20 cellular contexts compared by ENCODE assay signal in genomic region chr9:38442473-38443096, GRCh38. TPM values are rescaled to one million over a fixed set of nuclear protein-coding genes. Genes with fewer than 3 reads are reported as not detected.
A peak's percentile ranks its signal among the peaks of the same experiment; 100 is the strongest.
DNase-seq lines count a peak whose midpoint lies in the region; ATAC-seq and TF ChIP-seq lines count a peak whose summit lies in the region.
"Had no signal": no experiment of that assay in that cellular context is flagged by ENCODE, and none has a peak within 500 bp of the region (broad histone marks: within the 10 kb centered on the region; RNA-seq: fewer than 3 reads in every experiment).

No MANE protein-coding gene starts in this region.

- TF ChIP-seq CTCF in IMR-90 (conservative IDR thresholded peaks at IDR 0.05; ENCODE audit: low read depth, low read length) (no peak), esophagus muscularis mucosa (IDR thresholded peaks at IDR 0.05) (no peak)

- H3K4me3 ChIP-seq in IMR-90 (ENCODE audit: insufficient read depth, low read depth, low read length) (no peak overlapping the region), esophagus muscularis mucosa (no peak overlapping the region), mesenchymal stem cell (ENCODE audit: insufficient read depth in 1 of 2, low read depth in 1 of 2, low read length in 2 of 2) (no peak overlapping the region)

- ATAC-seq in IMR-90 (ENCODE audit: low read depth) (no peak), HG03460 (IDR thresholded peaks at IDR 0.05; ENCODE audit: unreplicated experiment) (no peak)
- peak; percentile 16 for ATAC-seq in stimulated activated effector memory CD8-positive, alpha-beta T cell treated with anti-CD3 and anti-CD28 coated beads, Interleukin-12 subunit alpha, Interleukin-12 subunit beta, amount 100 ng/mL, for 72 hours
- ATAC-seq: CD8-positive, alpha-beta T cell; Right ventricle myocardium inferior had no signal

- H3K27me3 ChIP-seq in IMR-90 (ENCODE audit: control insufficient read depth, insufficient read depth, low read length) (no peaks in the 10 kb centered on the region; the same call in 1 of the 2 replicates), esophagus muscularis mucosa (peaks cover 0 to 7% (median 0%) of the 10 kb centered on the region in 4 donors), mesenchymal stem cell (ENCODE audit: control insufficient read depth in 1 of 2, insufficient read depth in 1 of 2, low read length in 2 of 2) (peaks cover 0 to 41% of the 10 kb centered on the region in 2 experiments)

- no peak for TF ChIP-seq EP300 in esophagus muscularis mucosa (IDR thresholded peaks at IDR 0.05)

- intact Hi-C loops in IMR-90 (cut with micrococcal nuclease): no loop called here
- intact Hi-C loops in esophagus muscularis mucosa (cut with DNase I): no loop called here
- intact Hi-C loops in posterior vena cava (cut with DNase I): no loop called here

- no peak overlapping the region for H3K9ac ChIP-seq in IMR-90 (ENCODE audit: low read depth, low read length)
- no peak overlapping the region for H3K9ac ChIP-seq in mesenchymal stem cell (ENCODE audit: low read length)

- H2AFZ ChIP-seq in IMR-90 (replicated peaks; ENCODE audit: low read length, poor library complexity): peak overlapping the region; percentile 13
- no peak overlapping the region for H2AFZ ChIP-seq in mesenchymal stem cell (ENCODE audit: low read depth, low read length)

- BruUV-seq in IMR-90 (replicated peaks; lab: Mats Ljungman, UMichigan): no TSS peak

- H3K9me1 ChIP-seq in IMR-90 (ENCODE audit: insufficient read depth, low read length): 0 out of 2 replicates have a peak, but pooled peaks cover 8% of the 10 kb centered on the region

- H3K79me1 ChIP-seq in IMR-90 (ENCODE audit: low read depth in 1 of 2, low read length in 2 of 2) (no peaks in the 10 kb centered on the region), mesenchymal stem cell (replicated peaks; ENCODE audit: low read length, poor library complexity, severe bottlenecking) (no peaks in the 10 kb centered on the region)

- H2AK9ac ChIP-seq in IMR-90 (replicated peaks; ENCODE audit: low read depth, low read length, poor library complexity): no peak overlapping the region

- no peak for TF ChIP-seq RAD21 in IMR-90 (IDR thresholded peaks at IDR 0.05; ENCODE audit: low read length)

- H3K27ac ChIP-seq in IMR-90 (ENCODE audit: insufficient read depth, low read length) (no peak overlapping the region), esophagus muscularis mucosa (replicated peaks in 1 of 4) (no peak overlapping the region), mesenchymal stem cell (ENCODE audit: low read length, poor library complexity, severe bottlenecking) (no peak overlapping the region)

- H2BK15ac ChIP-seq in IMR-90 (ENCODE audit: low read depth, low read length) (no peak overlapping the region; the same call in 2 of the 3 replicates), mesenchymal stem cell (ENCODE audit: low read depth, poor library complexity, severe bottlenecking) (no peak overlapping the region)

- POLR2A ChIA-PET in IMR-90 (lab: Charles Lee; ENCODE audit: unreplicated experiment): no interaction called here

- no peak overlapping the region; the same call in 1 of the 2 replicates for H4K5ac ChIP-seq in IMR-90 (ENCODE audit: low read depth, low read length)

- H3K23ac ChIP-seq in IMR-90 (ENCODE audit: low read depth, low read length) (no peak overlapping the region), mesenchymal stem cell (ENCODE audit: low read length in 2 of 2) (no peak overlapping the region)

- in situ Hi-C loops in IMR-90 (cut with MboI; ENCODE audit: low sequenced_read_pairs): no loop called here

- WGBS in IMR-90 (ENCODE audit: extremely low coverage in 2 of 2, insufficient read length in 1 of 2), 2 experiments: no CpG with 5 or more reads among the region's 8 CpGs
- 65% methylated on average over 6 of the region's 8 CpGs for WGBS in esophagus muscularis mucosa
- 90% methylated on average over 8 of the region's 8 CpGs for WGBS in mesenchymal stem cell

- dilution Hi-C loops in IMR-90 (cut with HindIII; ENCODE audit: low sequenced_read_pairs, unreplicated experiment): no loop called here

- H3K9me3 Mint-ChIP-seq in stimulated activated effector memory CD8-positive, alpha-beta T cell treated with anti-CD3 and anti-CD28 coated beads, Interleukin-12 subunit alpha, Interleukin-12 subunit beta, amount 100 ng/mL, for 72 hours: no peaks in the 10 kb centered on the region
- H3K9me3 Mint-ChIP-seq: CD8-positive, alpha-beta T cell had no signal

- H2AK5ac ChIP-seq in IMR-90 (ENCODE audit: low read depth, low read length) (no peak overlapping the region), mesenchymal stem cell (ENCODE audit: low read length, severe bottlenecking) (peak overlapping the region; percentile 53)

- H3K9me3 ChIP-seq in IMR-90 (ENCODE audit: control insufficient read depth, insufficient read depth, low read length) (no peaks in the 10 kb centered on the region), esophagus muscularis mucosa (no peaks in the 10 kb centered on the region), mesenchymal stem cell (ENCODE audit: control insufficient read depth, low read length) (no peaks in the 10 kb centered on the region)

- H2BK120ac ChIP-seq in IMR-90 (ENCODE audit: low read depth, low read length) (0 out of 2 replicates have a peak overlapping the region, but pooled peaks have one; percentile 7), mesenchymal stem cell (ENCODE audit: low read depth, low read length) (no peak overlapping the region)

- 0 out of 2 replicates have a peak overlapping the region, but pooled peaks have one; percentile 32 for H2BK20ac ChIP-seq in IMR-90 (ENCODE audit: low read depth, low read length)

- no peak for DNase-seq in IMR-90
- DNase-seq in esophagus muscularis mucosa (ENCODE audit: extremely low spot score): peak; percentile 89
- DNase-seq in mesenchymal stem cell: no peak
- DNase-seq in stimulated activated effector memory CD8-positive, alpha-beta T cell treated with anti-CD3 and anti-CD28 coated beads, Interleukin-12 subunit alpha, Interleukin-12 subunit beta, amount 100 ng/mL, for 72 hours (ENCODE audit: low spot score in 2 of 2): no peak
- no peak for DNase-seq in central memory CD4-positive, alpha-beta T cell
- DNase-seq in posterior vena cava (ENCODE audit: low spot score): no peak
- DNase-seq in OCI-M2 (lab: John Stamatoyannopoulos, UW; ENCODE audit: unreplicated experiment): no peak
- DNase-seq: AML-193; C1 segment of cervical spinal cord; CD8-positive, alpha-beta T cell; GDM1; KG1; NCI-H1105; NCI-H2029; NCI-H510A treated with DMSO at 0.1 percent for 48 hours; NCI-H748 treated with DMSO at 0.1 percent for 48 hours; NK-92 treated with Interleukin-12 subunit alpha and Interleukin-12 subunit beta, amount 100 ng/mL, for 24 hours had no signal

- H3K36me3 ChIP-seq in IMR-90 (ENCODE audit: control insufficient read depth, insufficient read depth, low read length) (no peaks in the 10 kb centered on the region), esophagus muscularis mucosa (no peaks in the 10 kb centered on the region), mesenchymal stem cell (ENCODE audit: control insufficient read depth in 1 of 2, insufficient read depth in 2 of 2, low read depth in 1 of 2, low read length in 2 of 2) (no peaks in the 10 kb centered on the region)

- H4K8ac ChIP-seq in IMR-90 (ENCODE audit: low read depth in 2 of 2, low read length in 2 of 2) (no peak overlapping the region), mesenchymal stem cell (ENCODE audit: low read length) (no peak overlapping the region)

- H3K4me1 ChIP-seq in IMR-90 (ENCODE audit: control insufficient read depth, insufficient read depth, low read length) (peaks cover 3% of the 10 kb centered on the region), esophagus muscularis mucosa (no peaks in the 10 kb centered on the region), mesenchymal stem cell (ENCODE audit: control insufficient read depth, insufficient read depth, low read depth, low read length) (peaks cover 9% of the 10 kb centered on the region)

- H3K27ac Mint-ChIP-seq in stimulated activated effector memory CD8-positive, alpha-beta T cell treated with anti-CD3 and anti-CD28 coated beads, Interleukin-12 subunit alpha, Interleukin-12 subunit beta, amount 100 ng/mL, for 72 hours: no peak overlapping the region
- H3K27ac Mint-ChIP-seq: CD8-positive, alpha-beta T cell had no signal

- H3K56ac ChIP-seq in IMR-90 (ENCODE audit: extremely low read depth, insufficient read depth, low read length): no peak overlapping the region

- H4K20me1 ChIP-seq in IMR-90 (ENCODE audit: insufficient read depth, low read length): no peaks in the 10 kb centered on the region

- H3K4me1 Mint-ChIP-seq in stimulated activated effector memory CD8-positive, alpha-beta T cell treated with anti-CD3 and anti-CD28 coated beads, Interleukin-12 subunit alpha, Interleukin-12 subunit beta, amount 100 ng/mL, for 72 hours: no peaks in the 10 kb centered on the region

- no peaks in the 10 kb centered on the region for H3K36me3 Mint-ChIP-seq in stimulated activated effector memory CD8-positive, alpha-beta T cell treated with anti-CD3 and anti-CD28 coated beads, Interleukin-12 subunit alpha, Interleukin-12 subunit beta, amount 100 ng/mL, for 72 hours
- H3K36me3 Mint-ChIP-seq: CD8-positive, alpha-beta T cell had no signal

- H4K91ac ChIP-seq in IMR-90 (ENCODE audit: insufficient read depth, low read depth, low read length) (peak overlapping the region; percentile 7; the same call in 1 of the 2 replicates), mesenchymal stem cell (ENCODE audit: low read length) (no peak overlapping the region)

- TF ChIP-seq POLR2A in IMR-90 (IDR thresholded peaks at IDR 0.05; ENCODE audit: low read depth, low read length): no peak
- no peak for TF ChIP-seq POLR2A in esophagus muscularis mucosa (IDR thresholded peaks at IDR 0.05; ENCODE audit: low read depth)

- H2BK5ac ChIP-seq in IMR-90 (ENCODE audit: low read depth, low read length, poor library complexity, severe bottlenecking) (no peak overlapping the region), mesenchymal stem cell (ENCODE audit: low read depth, low read length, poor library complexity, severe bottlenecking) (no peak overlapping the region)

- H3K4me3 Mint-ChIP-seq in stimulated activated effector memory CD8-positive, alpha-beta T cell treated with anti-CD3 and anti-CD28 coated beads, Interleukin-12 subunit alpha, Interleukin-12 subunit beta, amount 100 ng/mL, for 72 hours: no peak overlapping the region
- H3K4me3 Mint-ChIP-seq: CD8-positive, alpha-beta T cell had no signal

- H3K4ac ChIP-seq in IMR-90 (ENCODE audit: low read depth, low read length) (no peak overlapping the region; the same call in 1 of the 2 replicates), mesenchymal stem cell (ENCODE audit: low read depth in 1 of 2, low read length in 2 of 2) (no peak overlapping the region)

- H2BK12ac ChIP-seq in mesenchymal stem cell (ENCODE audit: low read length in 2 of 2): no peak overlapping the region

- H3K4me2 ChIP-seq in IMR-90 (ENCODE audit: low read depth, low read length): no peak overlapping the region
- H3K4me2 ChIP-seq in mesenchymal stem cell (ENCODE audit: low read length, poor library complexity, severe bottlenecking): no peak overlapping the region

- H3K14ac ChIP-seq in IMR-90 (replicated peaks; ENCODE audit: low read depth, low read length) (0 out of 2 replicates have a peak overlapping the region, but pooled peaks have one; percentile 8), mesenchymal stem cell (ENCODE audit: low read length in 2 of 2) (no peak overlapping the region)

- CTCF ChIA-PET in IMR-90 (lab: Yijun Ruan, JAX): no interaction called here

- H3K18ac ChIP-seq in IMR-90 (ENCODE audit: low read depth, low read length) (no peak overlapping the region), mesenchymal stem cell (ENCODE audit: low read depth in 1 of 2, low read length in 2 of 2) (no peak overlapping the region)

RNA-seq across cellular contexts. Expression of gene IGFBPL1, which starts 18.3 kb away (rescaled TPM):
- total RNA-seq in IMR-90 (2012; rRNA removed): under 0.01 TPM in 1 of 2 replicates, not detected in the other
- polyA plus RNA-seq in IMR-90 (2012; rRNA removed): not detected in 2 replicates
- not detected in 2 replicates for polyA plus RNA-seq in IMR-90 (2012; cell fraction: cytosol; rRNA removed)
- not detected in 2 replicates for polyA plus RNA-seq in IMR-90 (2012; cell fraction: nucleus; rRNA removed; ENCODE audit: low replicate concordance)
- total RNA-seq in esophagus muscularis mucosa: 1 to 10 TPM in 2 of 4 donors, under 1 TPM in 2; 0.78 to 3.7 (median 1.5) TPM
- 0.08 TPM for polyA plus RNA-seq in mesenchymal stem cell (2013, experiment 1 of 2)
- polyA plus RNA-seq in mesenchymal stem cell (2013, experiment 2 of 2): not detected
- total RNA-seq in posterior vena cava: 1 to 10 TPM; 2.7 to 5.5 TPM
- total RNA-seq: CD8-positive, alpha-beta T cell; HT-29; Right ventricle myocardium inferior had no signal

RNA-seq across cellular contexts. Expression of gene ALDH1B1, which starts 50.1 kb away (rescaled TPM):
- total RNA-seq in IMR-90 (2012; rRNA removed) (37.2 and 37.6 TPM in 2 replicates), esophagus muscularis mucosa (100 to 1,000 TPM; 253 to 364 (median 272) TPM), posterior vena cava (100 to 1,000 TPM; 200 to 217 TPM)
- 27.2 and 29.6 TPM in 2 replicates for polyA plus RNA-seq in IMR-90 (2012; rRNA removed)
- polyA plus RNA-seq in IMR-90 (2012; cell fraction: cytosol; rRNA removed): 17.3 and 24.3 TPM in 2 replicates
- 8.2 and 8.4 TPM in 2 replicates for polyA plus RNA-seq in IMR-90 (2012; cell fraction: nucleus; rRNA removed; ENCODE audit: low replicate concordance)
- 10.5 TPM for polyA plus RNA-seq in mesenchymal stem cell (2013, experiment 1 of 2)
- 9.8 TPM for polyA plus RNA-seq in mesenchymal stem cell (2013, experiment 2 of 2)
